1 cellular context compared by ENCODE assay signal in genomic region chr5:34522599-34523381, GRCh38.
A peak's percentile ranks its signal among the peaks of the same experiment; 100 is the strongest.
TF ChIP-seq lines count a peak whose summit lies in the region.

No MANE protein-coding gene starts in this region.

TF ChIP-seq in K562, 482 proteins besides CTCF, POLR2A, EP300 and RAD21 (continued from another document and continues in another):
- TF ChIP-seq CREB3 (tag; conservative IDR thresholded peaks at IDR 0.05; ENCODE audit: low read depth) (peak; percentile 65; the same call in 1 of the 2 replicates), STAG1 (CRISPR knock-in tag; IDR thresholded peaks at IDR 0.05; ENCODE audit: borderline replicate concordance) (peak; percentile 48; the same call in 1 of the 2 replicates), KAT2B (IDR thresholded peaks at IDR 0.05; ENCODE audit: low read depth, low read length) (no peak), PTRF (tag; IDR thresholded peaks at IDR 0.05) (0 out of 2 replicates have a peak, but pooled peaks have one; percentile 45), MNT (conservative IDR thresholded peaks at IDR 0.05) (0 out of 4 replicates have a peak, but pooled peaks of 1 of the 2 experiments have one; percentile 24), RB1 (IDR thresholded peaks at IDR 0.05; ENCODE audit: low read depth) (peak; percentile 53; the same call in 1 of the 2 replicates), NFIC (IDR thresholded peaks at IDR 0.05) (no peak), ZNF316 (IDR thresholded peaks at IDR 0.05) (no peak), PPARD (CRISPR knock-in tag; IDR thresholded peaks at IDR 0.05) (no peak), SMC3 (conservative IDR thresholded peaks at IDR 0.05; ENCODE audit: insufficient read depth, low read depth, low read length) (peak; percentile 86), MGA (IDR thresholded peaks at IDR 0.05) (peak; percentile 29; the same call in 1 of the 2 replicates), AFF1 (IDR thresholded peaks at IDR 0.05; ENCODE audit: low read depth in 1 of 2, partially characterized antibody in 2 of 2) (peak in 1 of 2 experiments; percentile 20), ETV6 (IDR thresholded peaks at IDR 0.05; ENCODE audit: borderline replicate concordance in 1 of 2, low read depth in 2 of 2, low read length in 1 of 2) (no peak), ETV6 (CRISPR knock-in tag; IDR thresholded peaks at IDR 0.05; ENCODE audit: borderline replicate concordance) (no peak), SLC30A9 (CRISPR knock-in tag; IDR thresholded peaks at IDR 0.05) (no peak), CBX3 (IDR thresholded peaks at IDR 0.05; ENCODE audit: borderline replicate concordance in 1 of 2, low read length in 2 of 2) (no peak), BHLHE40 (IDR thresholded peaks at IDR 0.05; ENCODE audit: low read length) (no peak), CTBP1 (IDR thresholded peaks at IDR 0.05; ENCODE audit: borderline replicate concordance) (0 out of 2 replicates have a peak, but pooled peaks have one; percentile 61), ARID1B (IDR thresholded peaks at IDR 0.05) (0 out of 2 replicates have a peak, but pooled peaks have one; percentile 15), NBN (IDR thresholded peaks at IDR 0.05; ENCODE audit: low read depth) (no peak), ZNF407 (IDR thresholded peaks at IDR 0.05; ENCODE audit: low read depth) (no peak), ATF7 (IDR thresholded peaks at IDR 0.05) (0 out of 2 replicates have a peak, but pooled peaks have one; percentile 23), TEAD4 (IDR thresholded peaks at IDR 0.05; ENCODE audit: low read length) (0 out of 2 replicates have a peak, but pooled peaks have one; percentile 7), TEAD4 (CRISPR knock-in tag; IDR thresholded peaks at IDR 0.05; ENCODE audit: borderline replicate concordance) (no peak), EHMT2 (IDR thresholded peaks at IDR 0.05) (0 out of 2 replicates have a peak, but pooled peaks have one; percentile 21), ZNF444 (CRISPR knock-in tag; IDR thresholded peaks at IDR 0.05) (no peak)
